10 cellular contexts compared by ENCODE assay signal in genomic region chr2:98727758-98728718, GRCh38. TPM values are rescaled to one million over a fixed set of nuclear protein-coding genes. Genes with fewer than 3 reads are reported as not detected.
DNase-seq lines count a peak whose midpoint lies in the region; ATAC-seq and TF ChIP-seq lines count a peak whose summit lies in the region.
"Had no signal": no experiment of that assay in that cellular context is flagged by ENCODE, and none has a peak within 500 bp of the region (broad histone marks: within the 10 kb centered on the region; RNA-seq: fewer than 3 reads in every experiment).

No MANE protein-coding gene starts in this region.

- H2BK5ac ChIP-seq in trophoblast cell (ENCODE audit: low read depth, low read length, poor library complexity): no peak overlapping the region

- H3K14ac ChIP-seq in trophoblast cell (ENCODE audit: low read length): no peak overlapping the region

- H3K9ac ChIP-seq in liver (ENCODE audit: low read depth in 1 of 2, low read length in 2 of 2) (no peak overlapping the region), trophoblast cell (ENCODE audit: low read length) (no peak overlapping the region)

- no peak overlapping the region for H4K8ac ChIP-seq in trophoblast cell (ENCODE audit: low read depth, low read length)

- no peaks in the 10 kb centered on the region for H3K9me3 ChIP-seq in liver (ENCODE audit: control insufficient read depth in 4 of 4, low read length in 3 of 4)
- no peaks in the 10 kb centered on the region for H3K9me3 ChIP-seq in thoracic aorta
- no peaks in the 10 kb centered on the region for H3K9me3 ChIP-seq in trophoblast cell (ENCODE audit: insufficient read depth, low read depth, low read length)
- H3K9me3 ChIP-seq in adrenal gland (replicated peaks in 1 of 3): no peaks in the 10 kb centered on the region

- peaks cover 6% of the 10 kb centered on the region for H3K79me1 ChIP-seq in trophoblast cell (ENCODE audit: low read length)

- H3K4me3 ChIP-seq in liver (ENCODE audit: low read depth in 1 of 3, low read length in 3 of 3): no peak overlapping the region
- H3K4me3 ChIP-seq in thoracic aorta: peak overlapping the region; percentile 88
- H3K4me3 ChIP-seq in trophoblast cell (ENCODE audit: low read depth, low read length): no peak overlapping the region
- no peak overlapping the region for H3K4me3 ChIP-seq in adrenal gland

- H3K4me1 Mint-ChIP-seq in activated CD8-positive, alpha-beta memory T cell treated with anti-CD3 and anti-CD28 coated beads, Interleukin-2, amount 10 ng/mL, durations not matched to agents 7 days and 5 days: peaks cover 64% of the 10 kb centered on the region
- H3K4me1 Mint-ChIP-seq in activated T-helper 1 cell treated with anti-CD3 and anti-CD28 coated beads, Interleukin-12 subunit alpha, Interleukin-12 subunit beta, Interleukin-2, Interleukin-4 antibody, amounts not matched to agents 30 ng/mL and 10 ng/mL and 1 ng/mL, durations not matched to agents 14 hours and 24 hours and 36 hours (ENCODE audit: low read depth): peaks cover 84% of the 10 kb centered on the region

- H3K27ac ChIP-seq in liver (ENCODE audit: low read depth in 1 of 2, low read length in 2 of 2) (no peak overlapping the region), thoracic aorta (peak overlapping the region in 1 of 2 donors; percentile 7), trophoblast cell (ENCODE audit: low read depth, low read length) (no peak overlapping the region), adrenal gland (peak overlapping the region in 1 of 5 donors; percentile 31)

- H3K36me3 Mint-ChIP-seq in activated CD8-positive, alpha-beta memory T cell treated with anti-CD3 and anti-CD28 coated beads, Interleukin-2, amount 10 ng/mL, durations not matched to agents 7 days and 5 days: peaks cover 32% of the 10 kb centered on the region
- H3K36me3 Mint-ChIP-seq in activated T-helper 1 cell treated with anti-CD3 and anti-CD28 coated beads, Interleukin-12 subunit alpha, Interleukin-12 subunit beta, Interleukin-2, Interleukin-4 antibody, amounts not matched to agents 30 ng/mL and 10 ng/mL and 1 ng/mL, durations not matched to agents 14 hours and 24 hours and 36 hours (ENCODE audit: low read depth): peaks cover 27% of the 10 kb centered on the region

- CTCF ChIA-PET in activated CD8-positive, alpha-beta memory T cell treated with anti-CD3 and anti-CD28 coated beads, Interleukin-2, amount 10 ng/mL, durations not matched to agents 7 days and 5 days (lab: Charles Lee): interaction anchor here (1.0 to 2.9 kb wide), 8 partner anchors 8 to 109 kb away, joined by 3 to 14 read pairs (median 6); no protein-coding TSS in a partner anchor

- ATAC-seq in activated CD8-positive, alpha-beta memory T cell treated with anti-CD3 and anti-CD28 coated beads, Interleukin-2, amount 10 ng/mL, durations not matched to agents 7 days and 5 days: no peak
- ATAC-seq in thoracic aorta (ENCODE audit: insufficient number of reproducible peaks, low FRiP score, low read depth) (no peak), HG03175 (IDR thresholded peaks at IDR 0.05; ENCODE audit: unreplicated experiment) (no peak)

- H4K91ac ChIP-seq in trophoblast cell (ENCODE audit: low read depth, low read length): no peak overlapping the region

- no peak for TF ChIP-seq RAD21 in liver (IDR thresholded peaks at IDR 0.05)

- no peak overlapping the region for H3K23ac ChIP-seq in trophoblast cell (ENCODE audit: low read length)

- no peak overlapping the region for H2AK5ac ChIP-seq in trophoblast cell (ENCODE audit: low read length)

- no peaks in the 10 kb centered on the region for H3K9me3 Mint-ChIP-seq in activated CD8-positive, alpha-beta memory T cell treated with anti-CD3 and anti-CD28 coated beads, Interleukin-2, amount 10 ng/mL, durations not matched to agents 7 days and 5 days (ENCODE audit: low read depth)
- peaks cover 6% of the 10 kb centered on the region for H3K9me3 Mint-ChIP-seq in activated T-helper 1 cell treated with anti-CD3 and anti-CD28 coated beads, Interleukin-12 subunit alpha, Interleukin-12 subunit beta, Interleukin-2, Interleukin-4 antibody, amounts not matched to agents 30 ng/mL and 10 ng/mL and 1 ng/mL, durations not matched to agents 14 hours and 24 hours and 36 hours

- H2BK120ac ChIP-seq in trophoblast cell (ENCODE audit: insufficient read depth, low read length, poor library complexity): no peak overlapping the region

- H3K18ac ChIP-seq in trophoblast cell (ENCODE audit: low read length): no peak overlapping the region

- no peak overlapping the region for H2BK12ac ChIP-seq in trophoblast cell (ENCODE audit: low read length)

- H3K4me1 ChIP-seq in liver (ENCODE audit: control insufficient read depth in 4 of 4, insufficient read depth in 4 of 4, low read length in 3 of 4): peaks cover 0 to 38% (median 25%) of the 10 kb centered on the region in 4 donors
- peaks cover 26 to 47% of the 10 kb centered on the region in 2 donors for H3K4me1 ChIP-seq in thoracic aorta (ENCODE audit: control insufficient read depth in 1 of 2, low read depth in 2 of 2)
- H3K4me1 ChIP-seq in trophoblast cell (ENCODE audit: control insufficient read depth in 1 of 2, insufficient read depth in 2 of 2, low read length in 2 of 2): no peaks in the 10 kb centered on the region
- peaks cover 5 to 31% of the 10 kb centered on the region in 2 donors for H3K4me1 ChIP-seq in adrenal gland (replicated peaks in 1 of 2)

- no peak overlapping the region for H2AFZ ChIP-seq in trophoblast cell (ENCODE audit: insufficient read depth, low read length, poor library complexity)

- no peaks in the 10 kb centered on the region for H3K27me3 Mint-ChIP-seq in activated CD8-positive, alpha-beta memory T cell treated with anti-CD3 and anti-CD28 coated beads, Interleukin-2, amount 10 ng/mL, durations not matched to agents 7 days and 5 days
- H3K27me3 Mint-ChIP-seq in activated T-helper 1 cell treated with anti-CD3 and anti-CD28 coated beads, Interleukin-12 subunit alpha, Interleukin-12 subunit beta, Interleukin-2, Interleukin-4 antibody, amounts not matched to agents 30 ng/mL and 10 ng/mL and 1 ng/mL, durations not matched to agents 14 hours and 24 hours and 36 hours (ENCODE audit: insufficient read depth): no peaks in the 10 kb centered on the region

- peak overlapping the region; percentile 89 for H3K27ac Mint-ChIP-seq in activated CD8-positive, alpha-beta memory T cell treated with anti-CD3 and anti-CD28 coated beads, Interleukin-2, amount 10 ng/mL, durations not matched to agents 7 days and 5 days
- peak overlapping the region; percentile 64 for H3K27ac Mint-ChIP-seq in activated T-helper 1 cell treated with anti-CD3 and anti-CD28 coated beads, Interleukin-12 subunit alpha, Interleukin-12 subunit beta, Interleukin-2, Interleukin-4 antibody, amounts not matched to agents 30 ng/mL and 10 ng/mL and 1 ng/mL, durations not matched to agents 14 hours and 24 hours and 36 hours

- no peak overlapping the region for H3K4ac ChIP-seq in trophoblast cell (ENCODE audit: low read depth, low read length)

- no peak for TF ChIP-seq CTCF in liver (IDR thresholded peaks at IDR 0.05; ENCODE audit: low read depth, low read length, missing input control)
- TF ChIP-seq CTCF in thoracic aorta (IDR thresholded peaks at IDR 0.05): no peak
- TF ChIP-seq CTCF in adrenal gland (IDR thresholded peaks at IDR 0.05): no peak

- H4K12ac ChIP-seq in trophoblast cell (ENCODE audit: low read depth, low read length): no peak overlapping the region

- no peak for TF ChIP-seq POLR2A in adrenal gland (IDR thresholded peaks at IDR 0.05)

- 43% methylated on average over 7 of the region's 7 CpGs for WGBS in liver
- WGBS in trophoblast cell (ENCODE audit: extremely low coverage, insufficient coverage, insufficient read length): no CpG with 5 or more reads among the region's 7 CpGs
- 54 to 64% (median 61%) methylated on average over 7 of the region's 7 CpGs for WGBS in adrenal gland, 4 donors

- intact Hi-C loops in activated T-helper 1 cell treated with anti-CD3 and anti-CD28 coated beads, Interleukin-12 subunit alpha, Interleukin-12 subunit beta, Interleukin-2, Interleukin-4 antibody, amounts not matched to agents 30 ng/mL and 10 ng/mL and 1 ng/mL, durations not matched to agents 14 hours and 24 hours and 36 hours (cut with micrococcal nuclease): loop anchor here (2.0 kb wide), 1 partner anchor 13 kb away; no protein-coding TSS in a partner anchor
- intact Hi-C loops in adrenal gland (cut with DNase I): no loop called here

- peak; percentile 59 for DNase-seq in activated CD8-positive, alpha-beta memory T cell treated with anti-CD3 and anti-CD28 coated beads, Interleukin-2, amount 10 ng/mL, durations not matched to agents 7 days and 5 days
- DNase-seq in activated CD8-positive, alpha-beta memory T cell treated with anti-CD3 and anti-CD28 coated beads, Interleukin-2, amount 50 U/mL, for 4 hours: no peak
- no peak for DNase-seq in activated T-helper 1 cell treated with anti-CD3 and anti-CD28 coated beads, Interleukin-12 subunit alpha, Interleukin-12 subunit beta, Interleukin-2, Interleukin-4 antibody, amounts not matched to agents 30 ng/mL and 10 ng/mL and 1 ng/mL, durations not matched to agents 14 hours and 24 hours and 36 hours (ENCODE audit: low spot score)
- no peak for DNase-seq in thoracic aorta (ENCODE audit: low spot score)
- no peak for DNase-seq in trophoblast cell
- DNase-seq in adrenal gland: no peak
- DNase-seq: HCEC 1CT, NCI-H1048 had no signal

- H3K27me3 ChIP-seq in liver (ENCODE audit: control insufficient read depth in 4 of 4, insufficient read depth in 4 of 4, low read length in 3 of 4) (no peaks in the 10 kb centered on the region), thoracic aorta (replicated peaks; ENCODE audit: insufficient read depth) (no peaks in the 10 kb centered on the region), trophoblast cell (ENCODE audit: insufficient read depth, low read length) (peaks cover 13% of the 10 kb centered on the region), adrenal gland (no peaks in the 10 kb centered on the region)

- peaks cover 5% of the 10 kb centered on the region for H3K79me2 ChIP-seq in trophoblast cell (ENCODE audit: control insufficient read depth, insufficient read depth, low read length, poor library complexity)

- H3K36me3 ChIP-seq in liver (ENCODE audit: control insufficient read depth in 4 of 4, insufficient read depth in 3 of 4, low read depth in 1 of 4, low read length in 3 of 4): no peaks in the 10 kb centered on the region
- no peaks in the 10 kb centered on the region for H3K36me3 ChIP-seq in thoracic aorta
- H3K36me3 ChIP-seq in trophoblast cell (ENCODE audit: control insufficient read depth in 1 of 2, insufficient read depth in 2 of 2, low read length in 2 of 2): no peaks in the 10 kb centered on the region
- H3K36me3 ChIP-seq in adrenal gland (replicated peaks in 1 of 2): no peaks in the 10 kb centered on the region

- peak overlapping the region; percentile 90 for H3K4me3 Mint-ChIP-seq in activated CD8-positive, alpha-beta memory T cell treated with anti-CD3 and anti-CD28 coated beads, Interleukin-2, amount 10 ng/mL, durations not matched to agents 7 days and 5 days
- H3K4me3 Mint-ChIP-seq in activated T-helper 1 cell treated with anti-CD3 and anti-CD28 coated beads, Interleukin-12 subunit alpha, Interleukin-12 subunit beta, Interleukin-2, Interleukin-4 antibody, amounts not matched to agents 30 ng/mL and 10 ng/mL and 1 ng/mL, durations not matched to agents 14 hours and 24 hours and 36 hours: peak overlapping the region; percentile 91

- H3K4me2 ChIP-seq in trophoblast cell (ENCODE audit: low read length): no peak overlapping the region

RNA-seq across cellular contexts. Expression of gene MGAT4A, which starts 2.9 kb away (rescaled TPM):
- 10 to 100 TPM; 57.4 to 72.0 TPM for total RNA-seq in activated CD8-positive, alpha-beta memory T cell treated with anti-CD3 and anti-CD28 coated beads, Interleukin-2, amount 10 ng/mL, durations not matched to agents 7 days and 5 days
- 47.0 and 49.7 TPM in 2 replicates for total RNA-seq in activated T-helper 1 cell treated with anti-CD3 and anti-CD28 coated beads, Interleukin-12 subunit alpha, Interleukin-12 subunit beta, Interleukin-2, Interleukin-4 antibody, amounts not matched to agents 30 ng/mL and 10 ng/mL and 1 ng/mL, durations not matched to agents 14 hours and 24 hours and 36 hours
- total RNA-seq in liver: 10 to 100 TPM in 1 of 2 donors, 1 to 10 TPM in 1; 7.5 to 17.3 TPM
- 1 to 10 TPM; 2.7 to 3.4 TPM for polyA plus RNA-seq in liver
- total RNA-seq in thoracic aorta: 10 to 100 TPM; 44.0 to 80.8 TPM
- polyA plus RNA-seq in trophoblast cell (2013): 46.8 and 48.8 TPM in 2 replicates
- 10 to 100 TPM in 7 of 8 donors, 1 to 10 TPM in 1; 5.7 to 34.4 (median 24.7) TPM for total RNA-seq in adrenal gland
- 10 to 100 TPM in 1 of 3 donors, 1 to 10 TPM in 2; 5.9 to 14.4 (median 9.7) TPM for polyA plus RNA-seq in adrenal gland
